Comparison of ENCODE assay signal across 16 cellular contexts in the genomic region with DNA sequence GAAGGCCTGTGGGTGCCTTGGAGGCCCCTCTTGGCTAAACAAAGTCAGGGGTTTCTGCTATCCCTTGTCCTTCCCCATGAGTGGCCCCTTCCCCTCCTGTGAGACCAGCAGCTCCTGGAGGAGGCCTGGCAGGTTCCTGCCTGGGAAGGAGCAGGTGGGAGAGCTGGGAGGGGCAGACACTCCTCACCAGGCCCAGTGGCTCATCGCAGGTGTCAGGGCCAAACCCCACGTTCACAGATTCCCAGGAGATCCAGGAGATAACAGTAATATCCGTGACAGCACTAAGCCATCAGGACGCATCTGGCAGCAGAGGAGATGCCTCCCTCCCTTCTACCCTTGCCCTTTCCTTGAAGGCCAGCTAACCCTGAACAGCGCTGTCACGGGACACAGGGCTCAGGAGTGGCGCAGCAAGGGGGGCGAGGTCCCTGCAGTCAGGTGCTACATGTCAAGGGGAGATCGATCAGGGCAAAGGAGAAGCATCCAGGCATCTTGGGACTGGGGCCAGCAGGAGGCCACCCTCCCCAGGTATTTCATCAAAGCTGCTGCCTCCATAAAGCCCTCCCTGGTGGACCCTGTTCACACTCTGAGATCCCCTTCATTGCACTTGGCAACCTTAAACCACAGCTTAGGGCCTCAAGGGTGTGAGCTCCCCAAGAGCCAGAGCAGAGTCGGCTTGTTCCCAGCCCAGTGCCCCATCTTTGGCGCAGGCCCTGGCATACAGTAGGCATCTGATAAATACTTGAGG. TPM values are rescaled to one million over a fixed set of nuclear protein-coding genes. Genes with fewer than 3 reads are reported as not detected.
DNase-seq lines count a peak whose midpoint lies in the region; ATAC-seq and TF ChIP-seq lines count a peak whose summit lies in the region.
"Had no signal": no experiment of that assay in that cellular context is flagged by ENCODE, and none has a peak within 500 bp of the region (broad histone marks: within the 10 kb centered on the region; RNA-seq: fewer than 3 reads in every experiment).

No MANE protein-coding gene starts in this region.

- peaks cover 4% of the 10 kb centered on the region for H3F3A ChIP-seq in neural progenitor cell (ENCODE audit: low read depth)

- H3K4me1 ChIP-seq in endodermal cell (ENCODE audit: control insufficient read depth, insufficient read depth, low read length), result peaks cover 11% of the 10 kb centered on the region
- H3K4me1 ChIP-seq in neural progenitor cell, result peaks cover 17% of the 10 kb centered on the region
- no peaks in the 10 kb centered on the region for H3K4me1 ChIP-seq in uterus

- DNase-seq in activated naive CD8-positive, alpha-beta T cell treated with anti-CD3 and anti-CD28 coated beads, Interleukin-2, amount 10 ng/mL, durations not matched to agents 7 days and 5 days, result peak; percentile 10
- DNase-seq in activated naive CD8-positive, alpha-beta T cell treated with anti-CD3 and anti-CD28 coated beads for 36 hours, result no peak
- peak; percentile 48 for DNase-seq in endodermal cell
- DNase-seq in neural progenitor cell (ENCODE audit: low spot score), result no peak
- DNase-seq in uterus, result peak; percentile 4 to 10
- no peak for DNase-seq in activated CD4-positive, CD25-positive, alpha-beta regulatory T cell (lab: John Stamatoyannopoulos, UW)
- no peak for DNase-seq in NOMO-1 treated with dmso at 0.1 percent for 144 hours (lab: John Stamatoyannopoulos, UW; ENCODE audit: unreplicated experiment)
- DNase-seq: activated CD4-positive, alpha-beta T cell treated with anti-CD3 and anti-CD28 coated beads, Interleukin-2, amount 10 ng/mL, durations not matched to agents 24 days and 14 days; NCI-H187 treated with DMSO at 0.1 percent for 48 hours; NCI-H510A; stimulated activated naive CD4-positive, alpha-beta T cell treated with Interleukin-2 at 50 U/mL for 16 hours had no signal

- H4K20me1 ChIP-seq in neural progenitor cell (ENCODE audit: low read depth), result peaks cover 16% of the 10 kb centered on the region

- intact Hi-C loops in uterus (cut with DNase I; ENCODE audit: low total_unique reads), result loop anchor here (10.0 kb wide), 1 partner anchor 107 kb away; no protein-coding TSS in a partner anchor

- H3K79me2 ChIP-seq in neural progenitor cell (ENCODE audit: low read depth), result no peaks in the 10 kb centered on the region

- no peaks in the 10 kb centered on the region for H3K36me3 Mint-ChIP-seq in activated naive CD8-positive, alpha-beta T cell treated with anti-CD3 and anti-CD28 coated beads, Interleukin-2, amount 10 ng/mL, durations not matched to agents 7 days and 5 days
- H3K36me3 Mint-ChIP-seq in activated naive CD8-positive, alpha-beta T cell treated with anti-CD3 and anti-CD28 coated beads for 36 hours, result no peaks in the 10 kb centered on the region
- H3K36me3 Mint-ChIP-seq in endodermal cell (ENCODE audit: low read depth) (no peaks in the 10 kb centered on the region), neural progenitor cell (no peaks in the 10 kb centered on the region)
- H3K36me3 Mint-ChIP-seq: activated naive CD4-positive, alpha-beta T cell treated with anti-CD3 and anti-CD28 coated beads, Interleukin-2, amount 50 U/mL, for 72 hours; brain had no signal

- no peaks in the 10 kb centered on the region for H3K36me3 ChIP-seq in endodermal cell (ENCODE audit: control insufficient read depth, insufficient read depth, low read length)
- H3K36me3 ChIP-seq in neural progenitor cell, result no peaks in the 10 kb centered on the region
- H3K36me3 ChIP-seq in uterus, result no peaks in the 10 kb centered on the region
- H3K36me3 ChIP-seq: heart left ventricle, ovary had no signal

- POLR2A ChIA-PET in activated naive CD8-positive, alpha-beta T cell treated with anti-CD3 and anti-CD28 coated beads, Interleukin-2, amount 10 ng/mL, durations not matched to agents 7 days and 5 days (lab: Charles Lee), result no interaction called here

- H3K9ac ChIP-seq in endodermal cell (ENCODE audit: extremely low read depth, low read length, poor library complexity, severe bottlenecking) (no peak overlapping the region), neural progenitor cell (no peak overlapping the region)

- WGBS in endodermal cell (ENCODE audit: insufficient coverage in 1 of 2, insufficient read length in 1 of 2), 2 experiments, result 85 to 91% methylated on average over 10 to 11 of the region's 11 CpGs

- H3K4me1 Mint-ChIP-seq in activated naive CD8-positive, alpha-beta T cell treated with anti-CD3 and anti-CD28 coated beads, Interleukin-2, amount 10 ng/mL, durations not matched to agents 7 days and 5 days, result peaks cover 2% of the 10 kb centered on the region
- H3K4me1 Mint-ChIP-seq in activated naive CD8-positive, alpha-beta T cell treated with anti-CD3 and anti-CD28 coated beads for 36 hours, result no peaks in the 10 kb centered on the region
- H3K4me1 Mint-ChIP-seq in endodermal cell (peaks cover 21% of the 10 kb centered on the region), neural progenitor cell (peaks cover 13% of the 10 kb centered on the region)
- H3K4me1 Mint-ChIP-seq: activated CD4-positive, alpha-beta T cell treated with anti-CD3 and anti-CD28 coated beads, Interleukin-2, amount 10 ng/mL, durations not matched to agents 24 days and 14 days had no signal

- no peak for ATAC-seq in activated naive CD8-positive, alpha-beta T cell treated with anti-CD3 and anti-CD28 coated beads, Interleukin-2, amount 10 ng/mL, durations not matched to agents 7 days and 5 days (ENCODE audit: low read depth)
- no peak for ATAC-seq in GM18868 (IDR thresholded peaks at IDR 0.05; ENCODE audit: unreplicated experiment)
- ATAC-seq: activated naive CD4-positive, alpha-beta T cell treated with anti-CD3 and anti-CD28 coated beads, Interleukin-2, amount 50 U/mL, for 72 hours; heart left ventricle had no signal

- H3K27me3 Mint-ChIP-seq in activated naive CD8-positive, alpha-beta T cell treated with anti-CD3 and anti-CD28 coated beads, Interleukin-2, amount 10 ng/mL, durations not matched to agents 7 days and 5 days, result peaks cover 44% of the 10 kb centered on the region
- peaks cover 67% of the 10 kb centered on the region for H3K27me3 Mint-ChIP-seq in activated naive CD8-positive, alpha-beta T cell treated with anti-CD3 and anti-CD28 coated beads for 36 hours
- H3K27me3 Mint-ChIP-seq in endodermal cell (ENCODE audit: insufficient read depth), result peaks cover 36% of the 10 kb centered on the region
- peaks cover 34% of the 10 kb centered on the region for H3K27me3 Mint-ChIP-seq in neural progenitor cell (ENCODE audit: insufficient read depth, low read depth)

- H3K27ac Mint-ChIP-seq in activated naive CD8-positive, alpha-beta T cell treated with anti-CD3 and anti-CD28 coated beads, Interleukin-2, amount 10 ng/mL, durations not matched to agents 7 days and 5 days, result no peak overlapping the region
- H3K27ac Mint-ChIP-seq in activated naive CD8-positive, alpha-beta T cell treated with anti-CD3 and anti-CD28 coated beads for 36 hours, result no peak overlapping the region
- H3K27ac Mint-ChIP-seq in endodermal cell (no peak overlapping the region), neural progenitor cell (no peak overlapping the region)
- H3K27ac Mint-ChIP-seq: activated CD4-positive, alpha-beta T cell treated with anti-CD3 and anti-CD28 coated beads, Interleukin-2, amount 10 ng/mL, durations not matched to agents 24 days and 14 days had no signal

- H3K4me3 ChIP-seq in endodermal cell (ENCODE audit: low read length), result no peak overlapping the region
- no peak overlapping the region for H3K4me3 ChIP-seq in neural progenitor cell
- H3K4me3 ChIP-seq in uterus, result no peak overlapping the region
- H3K4me3 ChIP-seq: ovary had no signal

- no peak overlapping the region for H3K27ac ChIP-seq in endodermal cell (ENCODE audit: low read depth, low read length)
- no peak overlapping the region for H3K27ac ChIP-seq in neural progenitor cell
- no peak overlapping the region for H3K27ac ChIP-seq in uterus
- H3K27ac ChIP-seq: ovary had no signal

- no peak overlapping the region for H3K4me3 Mint-ChIP-seq in activated naive CD8-positive, alpha-beta T cell treated with anti-CD3 and anti-CD28 coated beads, Interleukin-2, amount 10 ng/mL, durations not matched to agents 7 days and 5 days
- H3K4me3 Mint-ChIP-seq in activated naive CD8-positive, alpha-beta T cell treated with anti-CD3 and anti-CD28 coated beads for 36 hours, result no peak overlapping the region
- H3K4me3 Mint-ChIP-seq in endodermal cell (no peak overlapping the region), neural progenitor cell (peak overlapping the region; percentile 52)
- H3K4me3 Mint-ChIP-seq: activated CD4-positive, alpha-beta T cell treated with anti-CD3 and anti-CD28 coated beads, Interleukin-2, amount 10 ng/mL, durations not matched to agents 24 days and 14 days; brain had no signal

- H3K27me3 ChIP-seq in endodermal cell (ENCODE audit: control insufficient read depth, insufficient read depth, low read length, poor library complexity, severe bottlenecking) (peaks cover 40% of the 10 kb centered on the region), neural progenitor cell (peaks cover 40% of the 10 kb centered on the region), uterus (no peaks in the 10 kb centered on the region)
- H3K27me3 ChIP-seq: ovary had no signal

- no peak overlapping the region for H3K4me2 ChIP-seq in neural progenitor cell

- no peaks in the 10 kb centered on the region for H3K9me3 Mint-ChIP-seq in activated naive CD8-positive, alpha-beta T cell treated with anti-CD3 and anti-CD28 coated beads, Interleukin-2, amount 10 ng/mL, durations not matched to agents 7 days and 5 days
- H3K9me3 Mint-ChIP-seq in activated naive CD8-positive, alpha-beta T cell treated with anti-CD3 and anti-CD28 coated beads for 36 hours, result no peaks in the 10 kb centered on the region
- H3K9me3 Mint-ChIP-seq in endodermal cell, result no peaks in the 10 kb centered on the region
- H3K9me3 Mint-ChIP-seq in neural progenitor cell, result no peaks in the 10 kb centered on the region
- H3K9me3 Mint-ChIP-seq: activated CD4-positive, alpha-beta T cell treated with anti-CD3 and anti-CD28 coated beads, Interleukin-2, amount 10 ng/mL, durations not matched to agents 24 days and 14 days; activated naive CD4-positive, alpha-beta T cell treated with anti-CD3 and anti-CD28 coated beads, Interleukin-2, amount 50 U/mL, for 72 hours; brain had no signal

- H3K9me3 ChIP-seq in endodermal cell (ENCODE audit: control insufficient read depth, low read length) (no peaks in the 10 kb centered on the region), neural progenitor cell (ENCODE audit: low read depth) (no peaks in the 10 kb centered on the region), uterus (no peaks in the 10 kb centered on the region)
- H3K9me3 ChIP-seq: heart left ventricle, ovary had no signal

- TF ChIP-seq CTCF in endodermal cell (conservative IDR thresholded peaks at IDR 0.05) (no peak), neural progenitor cell (IDR thresholded peaks at IDR 0.05) (no peak), uterus (IDR thresholded peaks at IDR 0.05) (no peak)

- no peak for TF ChIP-seq POLR2A in uterus (IDR thresholded peaks at IDR 0.05)

- H2AFZ ChIP-seq in neural progenitor cell (replicated peaks), result no peak overlapping the region

RNA-seq across cellular contexts. Expression of a gene that starts 4.8 kb away (rescaled TPM):
- total RNA-seq in activated naive CD8-positive, alpha-beta T cell treated with anti-CD3 and anti-CD28 coated beads, Interleukin-2, amount 10 ng/mL, durations not matched to agents 7 days and 5 days, result 1 to 10 TPM; 1.6 to 1.9 TPM
- under 1 TPM; 0.26 to 0.35 TPM for total RNA-seq in activated naive CD8-positive, alpha-beta T cell treated with anti-CD3 and anti-CD28 coated beads for 36 hours
- 1 to 10 TPM; 1.8 to 2.1 TPM for total RNA-seq in endodermal cell
- 1.2 TPM for polyA plus RNA-seq in endodermal cell (2013, experiment 1 of 2)
- polyA plus RNA-seq in endodermal cell (2013, experiment 2 of 2), result 1.0 TPM
- 0.71 and 2.9 TPM in 2 replicates for total RNA-seq in neural progenitor cell (ENCODE audit: low replicate concordance)
- 1 to 10 TPM; 1.3 to 9.1 (median 5.0) TPM for total RNA-seq in uterus

Comparison
In these comparisons a context has a peak if more than half of its experiments do, and no peak if none do; other contexts are left out.
1. DNase-seq: peak in activated naive CD8-positive, alpha-beta T cell treated with anti-CD3 and anti-CD28 coated beads, Interleukin-2, amount 10 ng/mL, durations not matched to agents 7 days and 5 days (single experiment), endodermal cell (single experiment) and uterus (2 of 2); none in activated naive CD8-positive, alpha-beta T cell treated with anti-CD3 and anti-CD28 coated beads for 36 hours (single experiment), neural progenitor cell (single experiment), activated CD4-positive, CD25-positive, alpha-beta regulatory T cell (0 of 4) and NOMO-1 treated with dmso at 0.1 percent for 144 hours (single experiment).